39 cellular contexts compared by ENCODE assay signal in the genomic region with DNA sequence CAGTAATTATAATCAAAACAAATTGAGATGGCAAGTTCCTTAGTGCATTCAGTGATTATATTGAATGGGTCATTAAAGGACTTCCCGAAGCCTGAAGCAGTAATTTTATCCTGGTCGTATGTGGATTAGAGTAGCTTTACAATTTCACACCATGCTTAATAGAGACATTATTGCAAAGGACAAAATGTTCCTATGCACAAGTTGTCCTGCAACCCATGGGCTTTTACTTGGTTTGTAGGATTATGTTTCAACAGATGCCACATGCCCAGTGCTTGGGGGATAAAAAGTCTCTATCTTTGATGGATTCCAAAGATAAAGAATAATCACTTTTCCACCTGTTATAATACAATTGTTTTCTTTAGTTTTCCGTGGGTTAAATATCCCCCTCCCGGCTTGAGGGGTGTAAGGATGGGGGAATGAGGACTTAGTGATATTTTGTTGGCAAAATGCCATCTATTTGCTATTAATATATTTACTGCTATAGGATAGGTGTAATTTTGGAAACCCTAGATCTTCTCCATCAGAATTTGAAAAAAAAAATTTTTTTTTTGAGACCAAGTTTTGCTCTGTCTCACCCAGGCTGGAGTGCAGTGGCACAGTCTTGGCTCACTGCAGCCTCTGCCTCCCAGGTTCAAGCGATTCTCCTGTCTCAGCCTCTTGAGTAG.
"Had no signal": no experiment of that assay in that cellular context is flagged by ENCODE, and none has a peak within 500 bp of the region (broad histone marks: within the 10 kb centered on the region; RNA-seq: fewer than 3 reads in every experiment).

No MANE protein-coding gene starts in this region.

- H3K27ac ChIP-seq: ascending aorta, cardiac muscle cell, KMS-11, Peyer's patch, RWPE1, VCaP had no signal

- ATAC-seq: activated CD8-positive, alpha-beta memory T cell treated with anti-CD3 and anti-CD28 coated beads, Interleukin-2, amount 10 ng/mL, durations not matched to agents 7 days and 5 days; activated T-cell treated with anti-CD3 and anti-CD28 coated beads, Interleukin-2, amount 50 U/mL, for 72 hours; activated T-helper 17 cell treated with anti-CD3 and anti-CD28 coated beads, Interleukin-2, amount 50 U/mL, for 72 hours; PC-3; Right ventricle myocardium inferior had no signal

- H3K4me1 Mint-ChIP-seq: activated CD4-positive, alpha-beta memory T cell treated with anti-CD3 and anti-CD28 coated beads, Interleukin-2, amount 10 ng/mL, durations not matched to agents 7 days and 5 days; activated CD8-positive, alpha-beta memory T cell treated with anti-CD3 and anti-CD28 coated beads, Interleukin-2, amount 10 ng/mL, durations not matched to agents 7 days and 5 days; activated naive CD8-positive, alpha-beta T cell treated with anti-CD3 and anti-CD28 coated beads, Interleukin-2, amount 10 ng/mL, durations not matched to agents 7 days and 5 days; activated T-helper 17 cell treated with anti-CD3 and anti-CD28 coated beads, Interleukin-2, amount 50 U/mL, for 72 hours; central memory CD8-positive, alpha-beta T cell had no signal

- H3K36me3 ChIP-seq: ascending aorta, cardiac muscle cell, Peyer's patch had no signal

- H3K36me3 Mint-ChIP-seq: activated CD8-positive, alpha-beta memory T cell treated with anti-CD3 and anti-CD28 coated beads, Interleukin-2, amount 10 ng/mL, durations not matched to agents 7 days and 5 days; activated naive CD4-positive, alpha-beta T cell treated with anti-CD3 and anti-CD28 coated beads, Interleukin-2, amount 50 U/mL, for 24 hours; activated naive CD8-positive, alpha-beta T cell treated with anti-CD3 and anti-CD28 coated beads, Interleukin-2, amount 10 ng/mL, durations not matched to agents 7 days and 5 days had no signal

- H3K27me3 Mint-ChIP-seq: activated naive CD4-positive, alpha-beta T cell treated with anti-CD3 and anti-CD28 coated beads, Interleukin-2, amount 50 U/mL, for 24 hours; central memory CD8-positive, alpha-beta T cell had no signal

- H3K9me3 Mint-ChIP-seq: activated CD4-positive, alpha-beta memory T cell treated with anti-CD3 and anti-CD28 coated beads, Interleukin-2, amount 10 ng/mL, durations not matched to agents 7 days and 5 days; activated naive CD4-positive, alpha-beta T cell treated with anti-CD3 and anti-CD28 coated beads, Interleukin-2, amount 50 U/mL, for 24 hours; activated naive CD8-positive, alpha-beta T cell treated with anti-CD3 and anti-CD28 coated beads, Interleukin-2, amount 10 ng/mL, durations not matched to agents 7 days and 5 days; activated T-cell treated with anti-CD3 and anti-CD28 coated beads, Interleukin-2, amount 50 U/mL, for 72 hours; activated T-helper 17 cell treated with anti-CD3 and anti-CD28 coated beads, Interleukin-2, amount 50 U/mL, for 72 hours; central memory CD8-positive, alpha-beta T cell had no signal

- H3K27ac Mint-ChIP-seq: activated CD4-positive, alpha-beta memory T cell treated with anti-CD3 and anti-CD28 coated beads, Interleukin-2, amount 10 ng/mL, durations not matched to agents 7 days and 5 days; activated CD8-positive, alpha-beta memory T cell treated with anti-CD3 and anti-CD28 coated beads, Interleukin-2, amount 10 ng/mL, durations not matched to agents 7 days and 5 days; activated naive CD4-positive, alpha-beta T cell treated with anti-CD3 and anti-CD28 coated beads, Interleukin-2, amount 50 U/mL, for 24 hours; activated naive CD8-positive, alpha-beta T cell treated with anti-CD3 and anti-CD28 coated beads, Interleukin-2, amount 10 ng/mL, durations not matched to agents 7 days and 5 days; activated T-cell treated with anti-CD3 and anti-CD28 coated beads, Interleukin-2, amount 50 U/mL, for 72 hours; activated T-helper 17 cell treated with anti-CD3 and anti-CD28 coated beads, Interleukin-2, amount 50 U/mL, for 72 hours had no signal

- H3K4me1 ChIP-seq: ascending aorta, Peyer's patch had no signal

- H3K9me3 ChIP-seq: ascending aorta, Peyer's patch had no signal

- DNase-seq: activated CD4-positive, alpha-beta memory T cell treated with anti-CD3 and anti-CD28 coated beads, Interleukin-2, amount 10 ng/mL, durations not matched to agents 7 days and 5 days; activated CD4-positive, alpha-beta T cell treated with anti-CD3 and anti-CD28 coated beads for 1 hour; activated CD4-positive, alpha-beta T cell treated with anti-CD3 and anti-CD28 coated beads for 48 hours; activated CD4-positive, CD25-positive, alpha-beta regulatory T cell; activated CD8-positive, alpha-beta memory T cell treated with anti-CD3 and anti-CD28 coated beads for 24 hours; activated CD8-positive, alpha-beta memory T cell treated with anti-CD3 and anti-CD28 coated beads, Interleukin-2, amount 10 ng/mL, durations not matched to agents 7 days and 5 days; activated CD8-positive, alpha-beta memory T cell treated with anti-CD3 and anti-CD28 coated beads, Interleukin-2, amount 50 U/mL, for 48 hours; activated gamma-delta T cell; activated naive CD4-positive, alpha-beta T cell treated with Interleukin-2 at 50 U/mL for 16 hours; activated naive CD8-positive, alpha-beta T cell treated with anti-CD3 and anti-CD28 coated beads, Interleukin-2, amount 10 ng/mL, durations not matched to agents 7 days and 5 days; activated T-cell treated with anti-CD3 and anti-CD28 coated beads, Interleukin-2, amount 50 U/mL, for 1 hour; activated T-cell treated with anti-CD3 and anti-CD28 coated beads, Interleukin-2, amount 50 U/mL, for 72 hours; amygdala; NCI-H1105; NCI-H146; NCI-H187; NCI-H2029 treated with DMSO at 0.1 percent for 48 hours; NCI-H2107; NCI-H226; NCI-H446 treated with DMSO at 0.1 percent for 48 hours; NCI-H526; NCI-H748 treated with DMSO at 0.1 percent for 48 hours; NK-92 treated with Interleukin-12 subunit alpha and Interleukin-12 subunit beta, amount 100 ng/mL, for 24 hours; PC-3; Peyer's patch; SIG-M5; SW 1271; T-helper 1 cell; T-helper 2 cell; T-helper 9 cell had no signal

- H3K27me3 ChIP-seq: ascending aorta, cardiac muscle cell, Peyer's patch had no signal

- H3K4me3 ChIP-seq: ascending aorta, cardiac muscle cell, Peyer's patch had no signal

- H3K4me3 Mint-ChIP-seq: activated CD4-positive, alpha-beta memory T cell treated with anti-CD3 and anti-CD28 coated beads, Interleukin-2, amount 10 ng/mL, durations not matched to agents 7 days and 5 days; activated CD8-positive, alpha-beta memory T cell treated with anti-CD3 and anti-CD28 coated beads, Interleukin-2, amount 10 ng/mL, durations not matched to agents 7 days and 5 days; activated naive CD4-positive, alpha-beta T cell treated with anti-CD3 and anti-CD28 coated beads, Interleukin-2, amount 50 U/mL, for 24 hours; activated naive CD8-positive, alpha-beta T cell treated with anti-CD3 and anti-CD28 coated beads, Interleukin-2, amount 10 ng/mL, durations not matched to agents 7 days and 5 days; activated T-cell treated with anti-CD3 and anti-CD28 coated beads, Interleukin-2, amount 50 U/mL, for 72 hours; activated T-helper 17 cell treated with anti-CD3 and anti-CD28 coated beads, Interleukin-2, amount 50 U/mL, for 72 hours; central memory CD8-positive, alpha-beta T cell had no signal
